In genomic region chr15:52679232-52680040, GRCh38 we compare ENCODE assay signal across 1 cellular context.
A peak's percentile ranks its signal among the peaks of the same experiment; 100 is the strongest.
TF ChIP-seq lines count a peak whose summit lies in the region.

A gene with protein sequence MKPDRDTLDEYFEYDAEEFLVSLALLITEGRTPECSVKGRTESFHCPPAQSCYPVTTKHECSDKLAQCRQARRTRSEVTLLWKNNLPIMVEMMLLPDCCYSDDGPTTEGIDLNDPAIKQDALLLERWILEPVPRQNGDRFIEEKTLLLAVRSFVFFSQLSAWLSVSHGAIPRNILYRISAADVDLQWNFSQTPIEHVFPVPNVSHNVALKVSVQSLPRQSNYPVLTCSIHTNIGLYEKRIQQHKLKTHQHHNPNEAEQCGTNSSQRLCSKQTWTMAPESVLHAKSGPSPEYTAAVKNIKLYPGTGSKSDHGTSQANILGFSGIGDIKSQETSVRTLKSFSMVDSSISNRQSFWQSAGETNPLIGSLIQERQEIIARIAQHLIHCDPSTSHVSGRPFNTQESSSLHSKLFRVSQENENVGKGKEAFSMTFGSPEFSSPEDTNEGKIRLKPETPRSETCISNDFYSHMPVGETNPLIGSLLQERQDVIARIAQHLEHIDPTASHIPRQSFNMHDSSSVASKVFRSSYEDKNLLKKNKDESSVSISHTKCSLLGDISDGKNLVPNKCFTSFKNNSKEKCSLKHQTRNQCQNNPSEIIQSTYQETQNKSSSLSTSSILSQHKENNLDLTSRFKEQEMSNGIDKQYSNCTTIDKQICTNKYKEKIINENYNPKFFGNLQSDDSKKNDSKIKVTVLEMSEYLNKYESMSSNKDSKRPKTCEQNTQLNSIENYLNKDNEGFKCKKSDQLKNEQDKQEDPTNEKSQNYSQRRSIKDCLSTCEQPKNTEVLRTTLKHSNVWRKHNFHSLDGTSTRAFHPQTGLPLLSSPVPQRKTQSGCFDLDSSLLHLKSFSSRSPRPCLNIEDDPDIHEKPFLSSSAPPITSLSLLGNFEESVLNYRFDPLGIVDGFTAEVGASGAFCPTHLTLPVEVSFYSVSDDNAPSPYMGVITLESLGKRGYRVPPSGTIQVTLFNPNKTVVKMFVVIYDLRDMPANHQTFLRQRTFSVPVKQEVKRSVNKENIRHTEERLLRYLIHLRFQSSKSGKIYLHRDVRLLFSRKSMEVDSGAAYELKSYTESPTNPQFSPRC (minus strand): TSS chr15:52679388. CDS start chr15:52678021, 1,367 bp downstream.

TF ChIP-seq in K562, 482 proteins besides CTCF, POLR2A, EP300 and RAD21 (continued from another document):
- TF ChIP-seq REST (CRISPR knock-in tag; IDR thresholded peaks at IDR 0.05; ENCODE audit: low read depth), result no peak
- no peak for TF ChIP-seq KHSRP (IDR thresholded peaks at IDR 0.05)
- TF ChIP-seq KLF10 (CRISPR knock-in tag; IDR thresholded peaks at IDR 0.05), result no peak
- peak; percentile 90 for TF ChIP-seq CREM (IDR thresholded peaks at IDR 0.05; ENCODE audit: low read depth)
- TF ChIP-seq CCNT2 (IDR thresholded peaks at IDR 0.05; ENCODE audit: borderline replicate concordance, extremely low read depth, insufficient read length, low read depth, low read length), result no peak
- TF ChIP-seq ZNF764 (CRISPR knock-in tag; IDR thresholded peaks at IDR 0.05; ENCODE audit: low read depth), result no peak
- no peak for TF ChIP-seq ZFP91 (CRISPR knock-in tag; IDR thresholded peaks at IDR 0.05)
- no peak for TF ChIP-seq PHB (CRISPR knock-in tag; IDR thresholded peaks at IDR 0.05)
- TF ChIP-seq RBBP5 (IDR thresholded peaks at IDR 0.05; ENCODE audit: borderline replicate concordance, insufficient read depth, low read length, poor library complexity, severe bottlenecking), result peak; percentile 73
- TF ChIP-seq HEY1 (CRISPR knock-in tag; IDR thresholded peaks at IDR 0.05; ENCODE audit: borderline replicate concordance), result no peak
- no peak for TF ChIP-seq ILK (tag; IDR thresholded peaks at IDR 0.05; ENCODE audit: borderline replicate concordance, low read depth)
- no peak for TF ChIP-seq THRA (IDR thresholded peaks at IDR 0.05)
- TF ChIP-seq HDAC1 (IDR thresholded peaks at IDR 0.05), result peak in 1 of 2 experiments; percentile 79; a peak in 2 of 4 replicates
- no peak for TF ChIP-seq KLF1 (tag; IDR thresholded peaks at IDR 0.05)
- TF ChIP-seq TAF7 (tag; IDR thresholded peaks at IDR 0.05), result no peak
- no peak for TF ChIP-seq ETS2 (tag; IDR thresholded peaks at IDR 0.05; ENCODE audit: borderline replicate concordance, poor library complexity, severe bottlenecking)
- TF ChIP-seq ZNF41 (CRISPR knock-in tag; conservative IDR thresholded peaks at IDR 0.05), result no peak
- peak; percentile 89 for TF ChIP-seq GABPB1 (CRISPR knock-in tag; IDR thresholded peaks at IDR 0.05)
